21 cellular contexts compared by ENCODE assay signal in the genomic region with DNA sequence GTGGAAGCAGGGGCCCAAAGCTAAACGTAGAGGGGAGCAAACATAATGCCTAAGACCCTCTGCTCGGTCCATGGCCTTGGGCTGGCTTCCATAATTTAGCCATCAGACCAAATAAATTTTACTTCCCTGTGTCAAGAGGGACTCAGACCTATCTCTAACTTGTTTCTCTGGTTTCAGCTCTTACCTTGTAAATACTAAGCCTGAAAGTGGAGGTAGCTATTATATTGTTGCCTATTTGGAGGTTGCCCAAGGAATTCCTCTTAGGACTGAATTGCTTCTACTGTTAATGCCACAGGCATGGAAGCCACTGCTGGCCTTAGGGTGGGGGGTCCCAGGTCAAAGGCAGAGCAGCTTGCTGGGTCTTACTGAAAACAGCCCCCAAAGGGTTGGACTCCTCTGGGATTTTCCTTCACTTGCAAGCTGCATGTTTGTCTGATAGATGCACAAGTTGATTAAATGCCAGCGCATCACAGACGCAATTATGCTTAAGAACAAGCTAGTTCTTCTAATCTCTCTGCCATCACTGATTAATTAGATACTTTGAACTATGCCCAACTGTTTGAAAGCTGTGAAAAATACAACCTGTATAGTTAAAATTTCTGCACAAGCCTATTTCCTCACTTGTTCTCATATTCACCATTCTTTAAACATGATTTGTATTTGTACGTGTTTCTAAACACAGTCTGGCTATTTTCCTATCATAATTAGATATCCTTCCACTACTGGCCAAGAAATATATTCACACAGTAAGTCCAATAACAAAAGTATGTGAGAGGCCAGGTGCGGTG.
"Had no signal": no experiment of that assay in that cellular context is flagged by ENCODE, and none has a peak within 500 bp of the region (broad histone marks: within the 10 kb centered on the region; RNA-seq: fewer than 3 reads in every experiment).

No MANE protein-coding gene starts in this region.

- H3K9me3 ChIP-seq: neutrophil, uterus had no signal

- H3K27me3 ChIP-seq: neutrophil, tibial artery, uterus had no signal

- FAIRE-seq: astrocyte, bronchial epithelial cell had no signal

- H3K36me3 ChIP-seq: uterus had no signal

- H3K4me1 Mint-ChIP-seq: activated CD4-positive, alpha-beta T cell treated with anti-CD3 and anti-CD28 coated beads, Interleukin-2, amount 10 ng/mL, durations not matched to agents 7 days and 5 days; natural killer cell had no signal

- H3K4me3 Mint-ChIP-seq: activated CD4-positive, alpha-beta T cell treated with anti-CD3 and anti-CD28 coated beads, Interleukin-2, amount 10 ng/mL, durations not matched to agents 7 days and 5 days; activated CD8-positive, alpha-beta T cell treated with anti-CD3 and anti-CD28 coated beads, Interleukin-2, amount 10 ng/mL, durations not matched to agents 7 days and 5 days; activated T-cell treated with anti-CD3 and anti-CD28 coated beads, Interleukin-2, amount 50 U/mL, for 24 hours; natural killer cell had no signal

- DNase-seq: activated CD4-positive, alpha-beta T cell treated with anti-CD3 and anti-CD28 coated beads, Interleukin-2, amount 10 ng/mL, durations not matched to agents 7 days and 5 days; activated CD8-positive, alpha-beta T cell treated with anti-CD3 and anti-CD28 coated beads, Interleukin-2, amount 10 ng/mL, durations not matched to agents 7 days and 5 days; activated naive CD4-positive, alpha-beta T cell treated with anti-CD3 and anti-CD28 coated beads, Interleukin-2, amount 50 U/mL, for 16 hours; activated T-cell treated with anti-CD3 and anti-CD28 coated beads, Interleukin-2, amount 50 U/mL, for 24 hours; effector CD4-positive, alpha-beta T cell; foreskin fibroblast; mesendoderm; natural killer cell; posterior cingulate gyrus; retina; stimulated activated CD4-positive, alpha-beta T cell treated with anti-CD3 and anti-CD28 coated beads, Interleukin-12 subunit alpha, Interleukin-12 subunit beta, amount 100 ng/mL, for 4 hours; stimulated activated CD4-positive, alpha-beta T cell treated with anti-CD3 and anti-CD28 coated beads, Interleukin-1b, Interleukin-23, amount 100 ng/mL, for 48 hours; stimulated activated CD8-positive, alpha-beta memory T cell treated with anti-CD3 and anti-CD28 coated beads, Interleukin-4, amount 100 ng/mL, for 48 hours; stimulated activated naive CD4-positive, alpha-beta T cell; T1000; uterus had no signal

- H3K27ac Mint-ChIP-seq: activated CD4-positive, alpha-beta T cell treated with anti-CD3 and anti-CD28 coated beads, Interleukin-2, amount 10 ng/mL, durations not matched to agents 7 days and 5 days; activated CD8-positive, alpha-beta T cell treated with anti-CD3 and anti-CD28 coated beads, Interleukin-2, amount 10 ng/mL, durations not matched to agents 7 days and 5 days; activated T-cell treated with anti-CD3 and anti-CD28 coated beads, Interleukin-2, amount 50 U/mL, for 24 hours; activated T-helper 2 cell treated with anti-CD3 and anti-CD28 coated beads, Interferon-gamma antibody, Interleukin-2, Interleukin-4, amounts not matched to agents 10 μg/mL and 5 μg/mL and 100 μg/mL, durations not matched to agents 14 hours and 24 hours and 36 hours; natural killer cell had no signal

- H3K27me3 Mint-ChIP-seq: activated CD4-positive, alpha-beta T cell treated with anti-CD3 and anti-CD28 coated beads, Interleukin-2, amount 10 ng/mL, durations not matched to agents 7 days and 5 days; activated T-cell treated with anti-CD3 and anti-CD28 coated beads, Interleukin-2, amount 50 U/mL, for 24 hours had no signal

- H3K4me3 ChIP-seq: tibial artery, uterus had no signal

- H3K27ac ChIP-seq: neutrophil, tibial artery, uterus had no signal

- H3K4me1 ChIP-seq: uterus had no signal

- H3K9me3 Mint-ChIP-seq: activated T-cell treated with anti-CD3 and anti-CD28 coated beads, Interleukin-2, amount 50 U/mL, for 24 hours; activated T-helper 2 cell treated with anti-CD3 and anti-CD28 coated beads, Interferon-gamma antibody, Interleukin-2, Interleukin-4, amounts not matched to agents 10 μg/mL and 5 μg/mL and 100 μg/mL, durations not matched to agents 14 hours and 24 hours and 36 hours; natural killer cell had no signal
